Comparison of ENCODE assay signal across 1 cellular context in genomic region chr3:69767571-69767970, GRCh38.
TF ChIP-seq lines count a peak whose summit lies in the region.

No MANE protein-coding gene starts in this region.

TF ChIP-seq in K562, 482 proteins besides CTCF, POLR2A, EP300 and RAD21:
- TF ChIP-seq PRDM10 (IDR thresholded peaks at IDR 0.05; ENCODE audit: partially characterized antibody) (no peak), BCOR (IDR thresholded peaks at IDR 0.05) (peak; percentile 44; the same call in 1 of the 2 replicates)
